ENCODE assay signal across 8 cellular contexts in genomic region chr9:120842685-120843485, GRCh38. TPM values are rescaled to one million over a fixed set of nuclear protein-coding genes. Genes with fewer than 3 reads are reported as not detected.
DNase-seq lines count a peak whose midpoint lies in the region; ATAC-seq, FAIRE-seq and TF ChIP-seq lines count a peak whose summit lies in the region.

TSS of gene PSMD5 (minus strand) at chr9:120842922. CDS start at chr9:120842909, 13 bp downstream.

- H3K4me3 ChIP-seq in AG04449 (ENCODE audit: low read depth, low read length) (peak within 1 kb of the TSS; percentile 96), keratinocyte (ENCODE audit: control insufficient read depth in 2 of 3, extremely low read depth in 1 of 3, insufficient read depth in 2 of 3, low read depth in 1 of 3, low read length in 3 of 3) (peak within 1 kb of the TSS; percentile 90 to 99 (median 96))

- peaks cover 12% of the 10 kb centered on the region for H3K4me1 ChIP-seq in keratinocyte (ENCODE audit: control insufficient read depth, extremely low read depth, insufficient read depth, low read length)

- peak within 1 kb of the TSS; percentile 100 for H3K9ac ChIP-seq in keratinocyte (ENCODE audit: control insufficient read depth, extremely low read depth, insufficient read depth, low read length)

- peak; percentile 57 for FAIRE-seq in keratinocyte (lab: Jason Lieb, UNC)

- peaks cover 44% of the 10 kb centered on the region for H3K79me2 ChIP-seq in keratinocyte (ENCODE audit: control insufficient read depth, insufficient read depth, low read length)

- H3K27me3 ChIP-seq in keratinocyte (ENCODE audit: control insufficient read depth, extremely low read depth, insufficient read depth, low read length): no peaks in the 10 kb centered on the region

- CTCF ChIA-PET in AG04449 (lab: Yijun Ruan, JAX): interaction anchor here (1.0 to 1.6 kb wide), 3 partner anchors 10 to 139 kb away, joined by 3 to 4 read pairs (median 3); no protein-coding TSS in a partner anchor

- peak within 1 kb of the TSS; percentile 91 for H2AFZ ChIP-seq in keratinocyte (ENCODE audit: control insufficient read depth, low read length)

- DNase-seq in AG04449 (ENCODE audit: low read depth, low spot score) (peak; percentile 98), NCI-H446 treated with DMSO at 0.1 percent for 48 hours (lab: John Stamatoyannopoulos, UW) (peak; percentile 97), cerebellar nuclear complex (lab: John Stamatoyannopoulos, UW) (peak; percentile 76 to 87), keratinocyte (ENCODE audit: low read depth, low spot score) (peak; percentile 98)
- DNase-seq in activated CD4-positive, alpha-beta T cell treated with anti-CD3 and anti-CD28 coated beads for 1 hour: peak; percentile 93
- DNase-seq in stimulated activated CD4-positive, alpha-beta T cell treated with anti-CD3 and anti-CD28 coated beads, Interleukin-15, amount 100 ng/mL, for 1 hour (ENCODE audit: low read depth in 1 of 2, low spot score in 1 of 2): peak; percentile 86

- no peaks in the 10 kb centered on the region for H3K9me1 ChIP-seq in keratinocyte (ENCODE audit: control insufficient read depth, extremely low read depth, insufficient read depth, low read length)

- no peaks in the 10 kb centered on the region for H4K20me1 ChIP-seq in keratinocyte (ENCODE audit: control insufficient read depth, extremely low read depth, insufficient read depth, low read length)

- H3K36me3 ChIP-seq in keratinocyte (ENCODE audit: control insufficient read depth in 2 of 2, extremely low read depth in 1 of 2, insufficient read depth in 2 of 2, low read length in 2 of 2): peaks cover 2 to 4% of the 10 kb centered on the region in 2 experiments

- TF ChIP-seq CTCF in AG04449 (IDR thresholded peaks at IDR 0.05; ENCODE audit: insufficient read depth, low read length, missing control alignments): peak; percentile 0
- peak in 2 of 3 experiments; percentile 11 to 22 for TF ChIP-seq CTCF in keratinocyte (optimal IDR thresholded peaks at IDR 0.05 in 1 of 3, IDR thresholded peaks at IDR 0.05 in 1 of 3, conservative IDR thresholded peaks at IDR 0.05 in 1 of 3; ENCODE audit: extremely low read depth in 1 of 3, insufficient read depth in 2 of 3, low read length in 3 of 3)

- H3K27ac ChIP-seq in keratinocyte (ENCODE audit: control insufficient read depth, insufficient read depth, low read length): peak within 1 kb of the TSS; percentile 94

- no peaks in the 10 kb centered on the region for H3K9me3 ChIP-seq in keratinocyte (ENCODE audit: control insufficient read depth, low read depth, low read length)

- POLR2A ChIA-PET in AG04449 (lab: Yijun Ruan, JAX): interaction anchor here (0.8 to 1.4 kb wide), 2 partner anchors 50 to 94 kb away, joined by 3 to 7 read pairs; partner anchors contain the start of gene FBXW2

- dilution Hi-C loops in keratinocyte (cut with MboI; ENCODE audit: extremely low pct_ligation_motif_present, low sequenced_read_pairs): no loop called here

- peak within 1 kb of the TSS; percentile 94 for H3K4me2 ChIP-seq in keratinocyte (ENCODE audit: control insufficient read depth, extremely low read depth, insufficient read depth, low read depth, low read length)

- ATAC-seq in GM18907 (IDR thresholded peaks at IDR 0.05; ENCODE audit: unreplicated experiment): peak; percentile 99
- ATAC-seq in HG03175 (IDR thresholded peaks at IDR 0.05; ENCODE audit: unreplicated experiment): peak; percentile 99

RNA-seq across cellular contexts. Expression of gene PSMD5, which starts in this region (rescaled TPM):
- 39.4 to 55.2 TPM (median 41.6 TPM) in 3 replicates for polyA plus RNA-seq in keratinocyte
- 39.4 TPM for polyA plus RNA-seq in keratinocyte (2011; ENCODE audit: low read depth)
- polyA plus RNA-seq in keratinocyte (2011; cell fraction: cytosol; rRNA removed): 30.9 and 59.7 TPM in 2 replicates
- polyA plus RNA-seq in keratinocyte (2011; cell fraction: nucleus; rRNA removed): 35.6 and 44.6 TPM in 2 replicates
- 20.5 and 31.8 TPM in 2 replicates for polyA plus RNA-seq in keratinocyte (2012; ENCODE audit: low replicate concordance)
- polyA minus RNA-seq in keratinocyte: 14.5 to 47.0 TPM (median 32.2 TPM) in 3 replicates
- polyA minus RNA-seq in keratinocyte (2011; cell fraction: cytosol; rRNA and poly(A)+ RNA removed): 74.6 TPM
- polyA minus RNA-seq in keratinocyte (2011; cell fraction: nucleus; rRNA and poly(A)+ RNA removed): 21.2 and 34.3 TPM in 2 replicates

Comparison
In these comparisons a context has a peak if more than half of its experiments do, and no peak if none do; other contexts are left out.
1. Peak in every context shown above with its lines: DNase-seq, ATAC-seq, H3K4me3 ChIP-seq and H3K27ac ChIP-seq.